ENCODE assay signal across 20 cellular contexts in genomic region chr5:2767089-2767488, GRCh38. TPM values are rescaled to one million over a fixed set of nuclear protein-coding genes. Genes with fewer than 3 reads are reported as not detected.
"Had no signal": no experiment of that assay in that cellular context is flagged by ENCODE, and none has a peak within 500 bp of the region (broad histone marks: within the 10 kb centered on the region; RNA-seq: fewer than 3 reads in every experiment).

No MANE protein-coding gene starts in this region.

- H3K4me1 ChIP-seq: colonic mucosa, esophagus squamous epithelium, gastrocnemius medialis, heart right ventricle, left lung, lower lobe of right lung had no signal

- H3K4me3 ChIP-seq: colonic mucosa, esophagus squamous epithelium, gastrocnemius medialis, heart right ventricle, left lung, lower lobe of right lung, mucosa of descending colon had no signal

- H3K27ac ChIP-seq: colonic mucosa, esophagus squamous epithelium, gastrocnemius medialis, heart right ventricle, left lung, lower lobe of right lung had no signal

- DNase-seq: colonic mucosa; cortex of kidney; effector CD4-positive, alpha-beta T cell; effector memory CD4-positive, alpha-beta T cell; esophagus squamous epithelium; foreskin fibroblast; foreskin melanocyte; gastrocnemius medialis; glutamatergic neuron; head of caudate nucleus; heart right ventricle; hippocampal formation; left cardiac atrium; left lung; left ventricle myocardium superior; lower lobe of right lung; mesenchymal stem cell; mucosa of descending colon; naive B cell had no signal

- ATAC-seq: gastrocnemius medialis, heart right ventricle, left cardiac atrium, left lung, left ventricle myocardium superior, lower lobe of right lung, mucosa of descending colon had no signal

- H3K36me3 ChIP-seq: colonic mucosa, esophagus squamous epithelium, gastrocnemius medialis, heart right ventricle, left lung, lower lobe of right lung had no signal

- H3K9me3 ChIP-seq: colonic mucosa, esophagus squamous epithelium, gastrocnemius medialis, heart right ventricle, left lung, lower lobe of right lung, mucosa of descending colon had no signal

- H3K27me3 ChIP-seq: colonic mucosa had no signal

RNA-seq across cellular contexts. Expression of gene IRX2, which starts 15.6 kb away (rescaled TPM):
- total RNA-seq: endothelial cell of umbilical vein had no signal
